13 cellular contexts compared by ENCODE assay signal in genomic region chr6:33744895-33745546, GRCh38. TPM values are rescaled to one million over a fixed set of nuclear protein-coding genes. Genes with fewer than 3 reads are reported as not detected.
DNase-seq lines count a peak whose midpoint lies in the region; FAIRE-seq and TF ChIP-seq lines count a peak whose summit lies in the region.
"Had no signal": no experiment of that assay in that cellular context is flagged by ENCODE, and none has a peak within 500 bp of the region (broad histone marks: within the 10 kb centered on the region; RNA-seq: fewer than 3 reads in every experiment).

No MANE protein-coding gene starts in this region.

- H3K27me3 ChIP-seq in keratinocyte (ENCODE audit: control insufficient read depth, extremely low read depth, insufficient read depth, low read length) = peaks cover 5% of the 10 kb centered on the region
- peaks cover 8 to 12% of the 10 kb centered on the region in 2 donors for H3K27me3 ChIP-seq in stomach smooth muscle (ENCODE audit: control insufficient read depth in 1 of 2, insufficient read depth in 2 of 2, low read length in 2 of 2)

- no peak for TF ChIP-seq RAD21 in Ishikawa (IDR thresholded peaks at IDR 0.05; ENCODE audit: low read depth)

- H3K9ac ChIP-seq in keratinocyte (ENCODE audit: control insufficient read depth, extremely low read depth, insufficient read depth, low read length) (peak overlapping the region; percentile 28), stomach smooth muscle (ENCODE audit: low read length in 2 of 2) (no peak overlapping the region)

- dilution Hi-C loops in keratinocyte (cut with MboI; ENCODE audit: extremely low pct_ligation_motif_present, low sequenced_read_pairs) = no loop called here

- no peaks in the 10 kb centered on the region for H3K36me3 ChIP-seq in keratinocyte (ENCODE audit: control insufficient read depth in 2 of 2, extremely low read depth in 1 of 2, insufficient read depth in 2 of 2, low read length in 2 of 2)
- H3K36me3 ChIP-seq in stomach smooth muscle (ENCODE audit: control insufficient read depth in 2 of 2, insufficient read depth in 2 of 2, low read length in 2 of 2) = no peaks in the 10 kb centered on the region
- H3K36me3 ChIP-seq: suprapubic skin had no signal

- DNase-seq in SK-MEL-5 (ENCODE audit: low read depth, low spot score) = peak; percentile 3
- DNase-seq in keratinocyte (ENCODE audit: low read depth, low spot score) = no peak
- DNase-seq in GM12892 (ENCODE audit: insufficient read length) = no peak
- no peak for DNase-seq in putamen (ENCODE audit: low spot score)
- no peak for DNase-seq in ecto neural progenitor cell (ENCODE audit: low spot score)
- DNase-seq in stimulated activated CD4-positive, alpha-beta T cell treated with anti-CD3 and anti-CD28 coated beads, Interleukin-4, amount 100 ng/mL, for 1 hour = no peak

- FAIRE-seq in keratinocyte (lab: Jason Lieb, UNC) = no peak
- no peak for FAIRE-seq in GM12892 (lab: Jason Lieb, UNC)

- H3K9me1 ChIP-seq in keratinocyte (ENCODE audit: control insufficient read depth, extremely low read depth, insufficient read depth, low read length) = peaks cover 2% of the 10 kb centered on the region

- H3K4me1 ChIP-seq in keratinocyte (ENCODE audit: control insufficient read depth, extremely low read depth, insufficient read depth, low read length) = peaks cover 16% of the 10 kb centered on the region
- H3K4me1 ChIP-seq in stomach smooth muscle (ENCODE audit: control insufficient read depth, insufficient read depth, low read length) = peaks cover 20% of the 10 kb centered on the region

- peak overlapping the region; percentile 42 for H3K4me2 ChIP-seq in keratinocyte (ENCODE audit: control insufficient read depth, extremely low read depth, insufficient read depth, low read depth, low read length)

- H3K79me2 ChIP-seq in keratinocyte (ENCODE audit: control insufficient read depth, insufficient read depth, low read length) = no peaks in the 10 kb centered on the region

- H4K20me1 ChIP-seq in keratinocyte (ENCODE audit: control insufficient read depth, extremely low read depth, insufficient read depth, low read length) = no peaks in the 10 kb centered on the region

- peak overlapping the region; percentile 28 for H2AFZ ChIP-seq in keratinocyte (ENCODE audit: control insufficient read depth, low read length)

- H3K27ac ChIP-seq in keratinocyte (ENCODE audit: control insufficient read depth, insufficient read depth, low read length) = no peak overlapping the region
- peak overlapping the region; percentile 37 for H3K27ac ChIP-seq in stomach smooth muscle (ENCODE audit: low read length)
- H3K27ac ChIP-seq: suprapubic skin had no signal

- no peak for TF ChIP-seq CTCF in keratinocyte (optimal IDR thresholded peaks at IDR 0.05 in 1 of 3, IDR thresholded peaks at IDR 0.05 in 1 of 3, conservative IDR thresholded peaks at IDR 0.05 in 1 of 3; ENCODE audit: extremely low read depth in 1 of 3, insufficient read depth in 2 of 3, low read length in 3 of 3)

- TF ChIP-seq POLR2A in GM12892 (IDR thresholded peaks at IDR 0.05; ENCODE audit: low read depth, low read length) = no peak

- TF ChIP-seq EP300 in Ishikawa (IDR thresholded peaks at IDR 0.05; ENCODE audit: borderline replicate concordance) = peak; percentile 56

- in situ Hi-C loops in SK-MEL-5 (cut with HindIII; ENCODE audit: low pct_unique_long_range_greater_than_20kb, low sequenced_read_pairs) = no loop called here

- H3K9me3 ChIP-seq in keratinocyte (ENCODE audit: control insufficient read depth, low read depth, low read length) = no peaks in the 10 kb centered on the region
- H3K9me3 ChIP-seq in stomach smooth muscle (ENCODE audit: control insufficient read depth in 2 of 2, low read length in 2 of 2) = no peaks in the 10 kb centered on the region
- H3K9me3 ChIP-seq: suprapubic skin had no signal

- H3K4me3 ChIP-seq in keratinocyte (ENCODE audit: control insufficient read depth in 2 of 3, extremely low read depth in 1 of 3, insufficient read depth in 2 of 3, low read depth in 1 of 3, low read length in 3 of 3) = no peak overlapping the region
- H3K4me3 ChIP-seq in stomach smooth muscle (ENCODE audit: low read length in 2 of 2) = no peak overlapping the region
- H3K4me3 ChIP-seq: suprapubic skin had no signal

TF ChIP-seq in Ishikawa, 13 proteins besides CTCF, POLR2A, EP300 and RAD21:
- 0 out of 2 replicates have a peak, but pooled peaks have one; percentile 7 for TF ChIP-seq USF1 (IDR thresholded peaks at IDR 0.05)
- 0 out of 2 replicates have a peak, but pooled peaks have one; percentile 33 for TF ChIP-seq ZBTB7A (IDR thresholded peaks at IDR 0.05; ENCODE audit: low read depth)
- peak; percentile 32; the same call in 1 of the 2 replicates for TF ChIP-seq TCF12 (IDR thresholded peaks at IDR 0.05; ENCODE audit: low read depth)
- no peak for TF ChIP-seq CREB1 (IDR thresholded peaks at IDR 0.05; ENCODE audit: low read depth)
- peak; percentile 90 for TF ChIP-seq MAX (IDR thresholded peaks at IDR 0.05)
- peak; percentile 49; the same call in 1 of the 2 replicates for TF ChIP-seq TEAD4 (IDR thresholded peaks at IDR 0.05)

RNA-seq across cellular contexts. Expression of gene IP6K3, which starts 1.7 kb away (rescaled TPM):
- total RNA-seq in SK-MEL-5 (2014; rRNA removed; shearing (Covaris generic)) = not detected in 2 replicates
- not detected in 2 replicates for polyA plus RNA-seq in SK-MEL-5 (2015; cell fraction: cytosol; rRNA removed)
- not detected in 2 replicates for polyA plus RNA-seq in SK-MEL-5 (2015; cell fraction: nucleus; rRNA removed)
- 0.05 TPM in 1 of 3 replicates, not detected in the others for polyA plus RNA-seq in keratinocyte
- polyA plus RNA-seq in keratinocyte (2011; ENCODE audit: low read depth) = not detected
- polyA plus RNA-seq in keratinocyte (2011; cell fraction: cytosol; rRNA removed) = not detected in 2 replicates
- not detected in 2 replicates for polyA plus RNA-seq in keratinocyte (2011; cell fraction: nucleus; rRNA removed)
- polyA plus RNA-seq in keratinocyte (2012; ENCODE audit: low replicate concordance) = not detected in 2 replicates
- not detected in 3 replicates for polyA minus RNA-seq in keratinocyte
- not detected for polyA minus RNA-seq in keratinocyte (2011; cell fraction: cytosol; rRNA and poly(A)+ RNA removed)
- not detected in 2 replicates for polyA minus RNA-seq in keratinocyte (2011; cell fraction: nucleus; rRNA and poly(A)+ RNA removed)
- polyA plus RNA-seq in GM12892 (2012; ENCODE audit: missing spikeins) = not detected
- total RNA-seq: glomerular endothelial cell; T-helper 1 cell treated with Interleukin-12 subunit alpha and Interleukin-12 subunit beta and Interleukin-4 antibody, amounts not matched to agents 30 ng/mL and 1 ng/mL, for 36 hours had no signal
- polyA plus RNA-seq: IgD-negative memory B cell had no signal

RNA-seq across cellular contexts. Expression of gene UQCC2, which starts 33.5 kb away (rescaled TPM):
- 36.1 and 40.1 TPM in 2 replicates for total RNA-seq in SK-MEL-5 (2014; rRNA removed; shearing (Covaris generic))
- polyA plus RNA-seq in SK-MEL-5 (2015; cell fraction: cytosol; rRNA removed) = 31.1 and 32.0 TPM in 2 replicates
- polyA plus RNA-seq in SK-MEL-5 (2015; cell fraction: nucleus; rRNA removed) = 41.3 and 53.5 TPM in 2 replicates
- polyA plus RNA-seq in keratinocyte = 43.8 to 76.7 TPM (median 71.4 TPM) in 3 replicates
- 26.5 TPM for polyA plus RNA-seq in keratinocyte (2011; ENCODE audit: low read depth)
- 22.3 and 22.6 TPM in 2 replicates for polyA plus RNA-seq in keratinocyte (2011; cell fraction: cytosol; rRNA removed)
- 11.0 and 12.1 TPM in 2 replicates for polyA plus RNA-seq in keratinocyte (2011; cell fraction: nucleus; rRNA removed)
- polyA plus RNA-seq in keratinocyte (2012; ENCODE audit: low replicate concordance) = 140 and 159 TPM in 2 replicates
- polyA minus RNA-seq in keratinocyte = 9.6 to 14.3 TPM (median 12.0 TPM) in 3 replicates
- polyA minus RNA-seq in keratinocyte (2011; cell fraction: cytosol; rRNA and poly(A)+ RNA removed) = 14.4 TPM
- 3.6 and 5.1 TPM in 2 replicates for polyA minus RNA-seq in keratinocyte (2011; cell fraction: nucleus; rRNA and poly(A)+ RNA removed)
- polyA plus RNA-seq in GM12892 (2012; ENCODE audit: missing spikeins) = 168 TPM

RNA-seq across cellular contexts. Expression of gene LEMD2, which starts 43.9 kb away (rescaled TPM):
- total RNA-seq in SK-MEL-5 (2014; rRNA removed; shearing (Covaris generic)) = 40.0 and 54.6 TPM in 2 replicates
- 46.1 and 49.9 TPM in 2 replicates for polyA plus RNA-seq in SK-MEL-5 (2015; cell fraction: cytosol; rRNA removed)
- polyA plus RNA-seq in SK-MEL-5 (2015; cell fraction: nucleus; rRNA removed) = 126 and 146 TPM in 2 replicates
- polyA plus RNA-seq in keratinocyte = 30.8 to 48.6 TPM (median 47.5 TPM) in 3 replicates
- polyA plus RNA-seq in keratinocyte (2011; ENCODE audit: low read depth) = 23.4 TPM
- 19.1 and 24.5 TPM in 2 replicates for polyA plus RNA-seq in keratinocyte (2011; cell fraction: cytosol; rRNA removed)
- polyA plus RNA-seq in keratinocyte (2011; cell fraction: nucleus; rRNA removed) = 74.9 and 89.3 TPM in 2 replicates
- 34.0 and 34.2 TPM in 2 replicates for polyA plus RNA-seq in keratinocyte (2012; ENCODE audit: low replicate concordance)
- polyA minus RNA-seq in keratinocyte = 39.6 to 72.0 TPM (median 40.1 TPM) in 3 replicates
- polyA minus RNA-seq in keratinocyte (2011; cell fraction: cytosol; rRNA and poly(A)+ RNA removed) = 21.1 TPM
- polyA minus RNA-seq in keratinocyte (2011; cell fraction: nucleus; rRNA and poly(A)+ RNA removed) = 31.9 and 52.5 TPM in 2 replicates
- polyA plus RNA-seq in GM12892 (2012; ENCODE audit: missing spikeins) = 19.7 TPM

RNA-seq across cellular contexts. Expression of gene MLN, which starts 58.8 kb away (rescaled TPM):
- total RNA-seq in SK-MEL-5 (2014; rRNA removed; shearing (Covaris generic)) = not detected in 2 replicates
- not detected in 2 replicates for polyA plus RNA-seq in SK-MEL-5 (2015; cell fraction: cytosol; rRNA removed)
- polyA plus RNA-seq in SK-MEL-5 (2015; cell fraction: nucleus; rRNA removed) = not detected in 2 replicates
- polyA plus RNA-seq in keratinocyte = not detected in 3 replicates
- not detected for polyA plus RNA-seq in keratinocyte (2011; ENCODE audit: low read depth)
- polyA plus RNA-seq in keratinocyte (2011; cell fraction: cytosol; rRNA removed) = not detected in 2 replicates
- polyA plus RNA-seq in keratinocyte (2011; cell fraction: nucleus; rRNA removed) = not detected in 2 replicates
- not detected in 2 replicates for polyA plus RNA-seq in keratinocyte (2012; ENCODE audit: low replicate concordance)
- not detected in 3 replicates for polyA minus RNA-seq in keratinocyte
- not detected for polyA minus RNA-seq in keratinocyte (2011; cell fraction: cytosol; rRNA and poly(A)+ RNA removed)
- polyA minus RNA-seq in keratinocyte (2011; cell fraction: nucleus; rRNA and poly(A)+ RNA removed) = not detected in 2 replicates
- polyA plus RNA-seq in GM12892 (2012; ENCODE audit: missing spikeins) = not detected
- total RNA-seq: glomerular endothelial cell; posterior vena cava; suprapubic skin; T-helper 1 cell treated with Interleukin-12 subunit alpha and Interleukin-12 subunit beta and Interleukin-4 antibody, amounts not matched to agents 30 ng/mL and 1 ng/mL, for 36 hours had no signal
- polyA plus RNA-seq: IgD-negative memory B cell had no signal
